In genomic region chr4:6362896-6363295, GRCh38 we compare ENCODE assay signal across 8 cellular contexts.
DNase-seq lines count a peak whose midpoint lies in the region; ATAC-seq, FAIRE-seq and TF ChIP-seq lines count a peak whose summit lies in the region.

No MANE protein-coding gene starts in this region.

- H3K4me2 ChIP-seq in Karpas-422 (ENCODE audit: low read depth, low read length, poor library complexity, severe bottlenecking): no peak overlapping the region
- no peak overlapping the region for H3K4me2 ChIP-seq in astrocyte (ENCODE audit: low read length)

- no peaks in the 10 kb centered on the region for H3K36me3 Mint-ChIP-seq in astrocyte (ENCODE audit: low read depth, unreplicated experiment)

- H3K79me2 ChIP-seq in Karpas-422 (ENCODE audit: low read length): no peaks in the 10 kb centered on the region
- no peaks in the 10 kb centered on the region for H3K79me2 ChIP-seq in astrocyte (ENCODE audit: insufficient read depth, low read length)

- H3K27me3 ChIP-seq in Karpas-422 (ENCODE audit: low read length) (no peaks in the 10 kb centered on the region), astrocyte (ENCODE audit: insufficient read depth, low read length) (no peaks in the 10 kb centered on the region), liver (ENCODE audit: control insufficient read depth in 4 of 4, insufficient read depth in 4 of 4, low read length in 3 of 4) (no peaks in the 10 kb centered on the region)

- FAIRE-seq in astrocyte (lab: Jason Lieb, UNC): no peak

- no peaks in the 10 kb centered on the region for H4K20me1 ChIP-seq in Karpas-422 (ENCODE audit: insufficient read depth, low read depth, low read length)
- no peaks in the 10 kb centered on the region for H4K20me1 ChIP-seq in astrocyte (ENCODE audit: insufficient read depth, low read length)

- H3K4me1 Mint-ChIP-seq in astrocyte (ENCODE audit: low read depth, unreplicated experiment): no peaks in the 10 kb centered on the region

- H3K9ac ChIP-seq in Karpas-422 (ENCODE audit: low read length): no peak overlapping the region
- H3K9ac ChIP-seq in astrocyte (ENCODE audit: low read length): no peak overlapping the region
- no peak overlapping the region for H3K9ac ChIP-seq in liver (ENCODE audit: low read depth in 1 of 2, low read length in 2 of 2)

- TF ChIP-seq CTCF in astrocyte (IDR thresholded peaks at IDR 0.05; ENCODE audit: insufficient read depth, low read depth, low read length) (no peak), liver (IDR thresholded peaks at IDR 0.05; ENCODE audit: low read depth, low read length, missing input control) (no peak)

- TF ChIP-seq RAD21 in liver (IDR thresholded peaks at IDR 0.05): no peak

- H3K9me3 ChIP-seq in Karpas-422 (ENCODE audit: low read length): no peaks in the 10 kb centered on the region
- no peaks in the 10 kb centered on the region for H3K9me3 ChIP-seq in astrocyte (ENCODE audit: insufficient read depth, low read depth, low read length)
- peaks cover 0 to 3% (median 0%) of the 10 kb centered on the region in 4 donors for H3K9me3 ChIP-seq in liver (ENCODE audit: control insufficient read depth in 4 of 4, low read length in 3 of 4)

- H3K9me2 ChIP-seq in Karpas-422 (replicated peaks; ENCODE audit: insufficient read depth, low read length): no peaks in the 10 kb centered on the region

- 30% methylated on average over 8 of the region's 8 CpGs for WGBS in liver

- peaks cover 62% of the 10 kb centered on the region for H3K27me3 Mint-ChIP-seq in astrocyte (ENCODE audit: low read depth, unreplicated experiment)

- no peak for ATAC-seq in GM21825 (IDR thresholded peaks at IDR 0.05; ENCODE audit: unreplicated experiment)
- ATAC-seq in HG03457 (IDR thresholded peaks at IDR 0.05; ENCODE audit: unreplicated experiment): no peak
- ATAC-seq in HG02642 (IDR thresholded peaks at IDR 0.05; ENCODE audit: poor library complexity, unreplicated experiment): no peak

- no peaks in the 10 kb centered on the region for H3K36me3 ChIP-seq in Karpas-422 (ENCODE audit: insufficient read depth, low read length)
- H3K36me3 ChIP-seq in astrocyte (ENCODE audit: insufficient read depth, low read length): no peaks in the 10 kb centered on the region
- H3K36me3 ChIP-seq in liver (ENCODE audit: control insufficient read depth in 4 of 4, insufficient read depth in 3 of 4, low read depth in 1 of 4, low read length in 3 of 4): no peaks in the 10 kb centered on the region

- H3K4me3 ChIP-seq in Karpas-422 (ENCODE audit: low read length) (no peak overlapping the region), astrocyte (ENCODE audit: insufficient read depth, low read depth, low read length) (no peak overlapping the region), liver (ENCODE audit: low read depth in 1 of 3, low read length in 3 of 3) (no peak overlapping the region)

- H3K27ac Mint-ChIP-seq in astrocyte (ENCODE audit: unreplicated experiment): no peak overlapping the region

- no peaks in the 10 kb centered on the region for H3K4me1 ChIP-seq in Karpas-422 (ENCODE audit: low read length)
- H3K4me1 ChIP-seq in astrocyte (ENCODE audit: insufficient read depth, low read length): no peaks in the 10 kb centered on the region
- no peaks in the 10 kb centered on the region for H3K4me1 ChIP-seq in liver (ENCODE audit: control insufficient read depth in 4 of 4, insufficient read depth in 4 of 4, low read length in 3 of 4)

- H3K27ac ChIP-seq in Karpas-422 (ENCODE audit: low read length) (no peak overlapping the region), astrocyte (ENCODE audit: low read depth, low read length) (no peak overlapping the region), liver (ENCODE audit: low read depth in 1 of 2, low read length in 2 of 2) (no peak overlapping the region)

- H3K9me3 Mint-ChIP-seq in astrocyte (ENCODE audit: unreplicated experiment): peaks cover 1% of the 10 kb centered on the region

- no peak overlapping the region for H3K4me3 Mint-ChIP-seq in astrocyte (ENCODE audit: unreplicated experiment)

- H2AFZ ChIP-seq in Karpas-422 (ENCODE audit: low read length) (no peak overlapping the region), astrocyte (ENCODE audit: low read depth, low read length) (no peak overlapping the region)

- DNase-seq in GM04504 (ENCODE audit: low read depth) (peak; percentile 1), Karpas-422 (peak; percentile 61), astrocyte (ENCODE audit: low read depth) (peak; percentile 7), DMS153 treated with DMSO at 0.1 percent for 48 hours (lab: John Stamatoyannopoulos, UW; ENCODE audit: unreplicated experiment) (no peak)

TF ChIP-seq in liver, 16 proteins besides CTCF, POLR2A, EP300 and RAD21:
- TF ChIP-seq, protein P1, sequence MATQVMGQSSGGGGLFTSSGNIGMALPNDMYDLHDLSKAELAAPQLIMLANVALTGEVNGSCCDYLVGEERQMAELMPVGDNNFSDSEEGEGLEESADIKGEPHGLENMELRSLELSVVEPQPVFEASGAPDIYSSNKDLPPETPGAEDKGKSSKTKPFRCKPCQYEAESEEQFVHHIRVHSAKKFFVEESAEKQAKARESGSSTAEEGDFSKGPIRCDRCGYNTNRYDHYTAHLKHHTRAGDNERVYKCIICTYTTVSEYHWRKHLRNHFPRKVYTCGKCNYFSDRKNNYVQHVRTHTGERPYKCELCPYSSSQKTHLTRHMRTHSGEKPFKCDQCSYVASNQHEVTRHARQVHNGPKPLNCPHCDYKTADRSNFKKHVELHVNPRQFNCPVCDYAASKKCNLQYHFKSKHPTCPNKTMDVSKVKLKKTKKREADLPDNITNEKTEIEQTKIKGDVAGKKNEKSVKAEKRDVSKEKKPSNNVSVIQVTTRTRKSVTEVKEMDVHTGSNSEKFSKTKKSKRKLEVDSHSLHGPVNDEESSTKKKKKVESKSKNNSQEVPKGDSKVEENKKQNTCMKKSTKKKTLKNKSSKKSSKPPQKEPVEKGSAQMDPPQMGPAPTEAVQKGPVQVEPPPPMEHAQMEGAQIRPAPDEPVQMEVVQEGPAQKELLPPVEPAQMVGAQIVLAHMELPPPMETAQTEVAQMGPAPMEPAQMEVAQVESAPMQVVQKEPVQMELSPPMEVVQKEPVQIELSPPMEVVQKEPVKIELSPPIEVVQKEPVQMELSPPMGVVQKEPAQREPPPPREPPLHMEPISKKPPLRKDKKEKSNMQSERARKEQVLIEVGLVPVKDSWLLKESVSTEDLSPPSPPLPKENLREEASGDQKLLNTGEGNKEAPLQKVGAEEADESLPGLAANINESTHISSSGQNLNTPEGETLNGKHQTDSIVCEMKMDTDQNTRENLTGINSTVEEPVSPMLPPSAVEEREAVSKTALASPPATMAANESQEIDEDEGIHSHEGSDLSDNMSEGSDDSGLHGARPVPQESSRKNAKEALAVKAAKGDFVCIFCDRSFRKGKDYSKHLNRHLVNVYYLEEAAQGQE (IDR thresholded peaks at IDR 0.05): peak; percentile 99
- TF ChIP-seq HNF4G (IDR thresholded peaks at IDR 0.05) (no peak), YY1 (IDR thresholded peaks at IDR 0.05) (no peak), GABPA (IDR thresholded peaks at IDR 0.05 in 1 of 2, conservative IDR thresholded peaks at IDR 0.05 in 1 of 2) (no peak), TAF1 (conservative IDR thresholded peaks at IDR 0.05) (no peak)
